ENCODE assay signal across 18 cellular contexts in the genomic region with DNA sequence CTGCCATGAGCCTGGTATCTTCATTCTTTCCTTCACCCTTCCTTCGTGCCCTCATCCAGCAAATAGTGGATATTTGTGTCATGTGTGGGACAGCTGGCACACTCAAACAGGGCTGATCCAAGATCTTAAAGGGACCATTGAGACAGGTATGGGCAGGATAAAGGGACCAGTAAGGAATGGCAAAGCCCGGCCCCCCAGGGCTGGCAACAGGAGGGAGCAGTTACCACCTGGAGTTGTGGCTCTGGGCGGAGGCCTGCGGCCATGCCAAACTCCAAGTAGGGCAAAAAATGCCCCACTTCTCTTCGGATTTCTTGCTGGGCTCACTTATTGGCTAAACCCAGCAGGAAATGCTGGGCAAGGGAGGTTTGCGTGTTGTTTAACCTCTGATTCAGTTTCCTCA. TPM values are rescaled to one million over a fixed set of nuclear protein-coding genes. Genes with fewer than 3 reads are reported as not detected.
DNase-seq lines count a peak whose midpoint lies in the region; ATAC-seq and TF ChIP-seq lines count a peak whose summit lies in the region.
"Had no signal": no experiment of that assay in that cellular context is flagged by ENCODE, and none has a peak within 500 bp of the region (broad histone marks: within the 10 kb centered on the region; RNA-seq: fewer than 3 reads in every experiment).

No MANE protein-coding gene starts in this region.

- H3F3A ChIP-seq in DOHH2 (ENCODE audit: control insufficient read depth, insufficient read depth): no peaks in the 10 kb centered on the region

- POLR2A ChIA-PET in activated CD4-positive, alpha-beta memory T cell treated with anti-CD3 and anti-CD28 coated beads, Interleukin-2, amount 10 ng/mL, durations not matched to agents 7 days and 5 days (lab: Charles Lee): interaction anchor here (1.2 kb wide), 1 partner anchor 256 kb away, joined by 5 read pairs; a partner anchor contains a TSS
- POLR2A ChIA-PET in activated CD4-positive, alpha-beta memory T cell treated with anti-CD3 and anti-CD28 coated beads for 36 hours (lab: Charles Lee): no interaction called here

- H3K9me2 ChIP-seq in DOHH2 (replicated peaks; ENCODE audit: control insufficient read depth, low read length): no peaks in the 10 kb centered on the region

- peaks cover 17% of the 10 kb centered on the region for H3K36me3 Mint-ChIP-seq in activated CD4-positive, alpha-beta memory T cell treated with anti-CD3 and anti-CD28 coated beads, Interleukin-2, amount 10 ng/mL, durations not matched to agents 7 days and 5 days (ENCODE audit: low read depth)
- peaks cover 10% of the 10 kb centered on the region for H3K36me3 Mint-ChIP-seq in activated CD4-positive, alpha-beta memory T cell treated with anti-CD3 and anti-CD28 coated beads for 36 hours
- peaks cover 15% of the 10 kb centered on the region for H3K36me3 Mint-ChIP-seq in activated T-helper 17 cell treated with anti-CD3 and anti-CD28 coated beads, Interleukin-2, amount 50 U/mL, for 72 hours (ENCODE audit: low read depth)
- H3K36me3 Mint-ChIP-seq in nephron progenitor cell (ENCODE audit: low read depth): no peaks in the 10 kb centered on the region

- DNase-seq in activated CD4-positive, alpha-beta memory T cell treated with anti-CD3 and anti-CD28 coated beads, Interleukin-2, amount 10 ng/mL, durations not matched to agents 7 days and 5 days: no peak
- no peak for DNase-seq in activated CD4-positive, alpha-beta memory T cell treated with anti-CD3 and anti-CD28 coated beads for 36 hours
- DNase-seq in nephron progenitor cell: no peak
- DNase-seq in occipital lobe (lab: John Stamatoyannopoulos, UW): no peak
- DNase-seq in SHP77 treated with DMSO at 0.1 percent for 48 hours (lab: John Stamatoyannopoulos, UW): no peak
- DNase-seq: effector CD8-positive, alpha-beta T cell; GF-D8; NCI-H1417; NK-92 treated with Interleukin-12 subunit alpha and Interleukin-12 subunit beta, amount 100 ng/mL, for 24 hours; SIG-M5; stimulated activated naive CD4-positive, alpha-beta T cell had no signal

- H3K4me1 ChIP-seq in DOHH2 (ENCODE audit: control insufficient read depth, low read length): peaks cover 35% of the 10 kb centered on the region

- no peaks in the 10 kb centered on the region for H3K27me3 Mint-ChIP-seq in activated CD4-positive, alpha-beta memory T cell treated with anti-CD3 and anti-CD28 coated beads, Interleukin-2, amount 10 ng/mL, durations not matched to agents 7 days and 5 days
- no peaks in the 10 kb centered on the region for H3K27me3 Mint-ChIP-seq in activated CD4-positive, alpha-beta memory T cell treated with anti-CD3 and anti-CD28 coated beads for 36 hours
- H3K27me3 Mint-ChIP-seq in activated T-helper 17 cell treated with anti-CD3 and anti-CD28 coated beads, Interleukin-2, amount 50 U/mL, for 72 hours: no peaks in the 10 kb centered on the region
- no peaks in the 10 kb centered on the region for H3K27me3 Mint-ChIP-seq in nephron progenitor cell (ENCODE audit: low read depth, poor library complexity)

- H3K27ac Mint-ChIP-seq in activated CD4-positive, alpha-beta memory T cell treated with anti-CD3 and anti-CD28 coated beads, Interleukin-2, amount 10 ng/mL, durations not matched to agents 7 days and 5 days: no peak overlapping the region
- no peak overlapping the region for H3K27ac Mint-ChIP-seq in activated CD4-positive, alpha-beta memory T cell treated with anti-CD3 and anti-CD28 coated beads for 36 hours
- no peak overlapping the region for H3K27ac Mint-ChIP-seq in activated T-helper 17 cell treated with anti-CD3 and anti-CD28 coated beads, Interleukin-2, amount 50 U/mL, for 72 hours
- H3K27ac Mint-ChIP-seq in nephron progenitor cell: no peak overlapping the region

- no peak for ATAC-seq in activated T-helper 17 cell treated with anti-CD3 and anti-CD28 coated beads, Interleukin-2, amount 50 U/mL, for 72 hours (replicated peaks)
- no peak for ATAC-seq in HG03457 (IDR thresholded peaks at IDR 0.05; ENCODE audit: unreplicated experiment)
- ATAC-seq: A549, upper lobe of right lung had no signal

- peaks cover 74% of the 10 kb centered on the region for H3K79me2 ChIP-seq in DOHH2 (ENCODE audit: control insufficient read depth, low read length)

- no peak overlapping the region for H3K4me3 ChIP-seq in DOHH2 (ENCODE audit: low read length)
- H3K4me3 ChIP-seq: A549, cardiac muscle cell, smooth muscle cell had no signal

- H3K27me3 ChIP-seq in DOHH2 (ENCODE audit: control insufficient read depth, low read length): no peaks in the 10 kb centered on the region
- H3K27me3 ChIP-seq: cardiac muscle cell, upper lobe of right lung had no signal

- intact Hi-C loops in activated CD4-positive, alpha-beta memory T cell treated with anti-CD3 and anti-CD28 coated beads for 36 hours (cut with micrococcal nuclease): loop anchor here (10.0 kb wide), 1 partner anchor 388 kb away; a partner anchor contains a TSS

- peak overlapping the region; percentile 32 for H3K4me3 Mint-ChIP-seq in activated CD4-positive, alpha-beta memory T cell treated with anti-CD3 and anti-CD28 coated beads, Interleukin-2, amount 10 ng/mL, durations not matched to agents 7 days and 5 days
- no peak overlapping the region for H3K4me3 Mint-ChIP-seq in activated CD4-positive, alpha-beta memory T cell treated with anti-CD3 and anti-CD28 coated beads for 36 hours
- H3K4me3 Mint-ChIP-seq in activated T-helper 17 cell treated with anti-CD3 and anti-CD28 coated beads, Interleukin-2, amount 50 U/mL, for 72 hours: peak overlapping the region; percentile 94
- H3K4me3 Mint-ChIP-seq in nephron progenitor cell: peak overlapping the region; percentile 68

- peaks cover 4% of the 10 kb centered on the region; the same call in 1 of the 2 replicates for H4K20me1 ChIP-seq in DOHH2 (ENCODE audit: control insufficient read depth, insufficient read depth, low read depth, low read length)

- no peak overlapping the region for H3K27ac ChIP-seq in DOHH2 (ENCODE audit: low read depth, low read length)
- H3K27ac ChIP-seq: upper lobe of right lung had no signal

- H3K9me3 ChIP-seq in DOHH2 (ENCODE audit: control insufficient read depth, insufficient read depth, low read length): no peaks in the 10 kb centered on the region
- H3K9me3 ChIP-seq: A549, upper lobe of right lung had no signal

- no peaks in the 10 kb centered on the region for H3K9me3 Mint-ChIP-seq in activated CD4-positive, alpha-beta memory T cell treated with anti-CD3 and anti-CD28 coated beads, Interleukin-2, amount 10 ng/mL, durations not matched to agents 7 days and 5 days
- H3K9me3 Mint-ChIP-seq in activated CD4-positive, alpha-beta memory T cell treated with anti-CD3 and anti-CD28 coated beads for 36 hours: no peaks in the 10 kb centered on the region
- no peaks in the 10 kb centered on the region for H3K9me3 Mint-ChIP-seq in activated T-helper 17 cell treated with anti-CD3 and anti-CD28 coated beads, Interleukin-2, amount 50 U/mL, for 72 hours
- no peaks in the 10 kb centered on the region for H3K9me3 Mint-ChIP-seq in nephron progenitor cell

- TF ChIP-seq CTCF in DOHH2 (IDR thresholded peaks at IDR 0.05; ENCODE audit: low read depth, low read length, poor library complexity, severe bottlenecking) (no peak), nephron progenitor cell (IDR thresholded peaks at IDR 0.05) (no peak)

- H3K4me2 ChIP-seq in DOHH2 (ENCODE audit: low read length): peak overlapping the region; percentile 89; the same call in 1 of the 2 replicates

- peaks cover 52% of the 10 kb centered on the region for H3K4me1 Mint-ChIP-seq in activated CD4-positive, alpha-beta memory T cell treated with anti-CD3 and anti-CD28 coated beads, Interleukin-2, amount 10 ng/mL, durations not matched to agents 7 days and 5 days
- H3K4me1 Mint-ChIP-seq in activated CD4-positive, alpha-beta memory T cell treated with anti-CD3 and anti-CD28 coated beads for 36 hours (ENCODE audit: low read depth): peaks cover 35% of the 10 kb centered on the region
- peaks cover 5% of the 10 kb centered on the region for H3K4me1 Mint-ChIP-seq in activated T-helper 17 cell treated with anti-CD3 and anti-CD28 coated beads, Interleukin-2, amount 50 U/mL, for 72 hours
- H3K4me1 Mint-ChIP-seq in nephron progenitor cell: peaks cover 47% of the 10 kb centered on the region

- CTCF ChIA-PET in activated CD4-positive, alpha-beta memory T cell treated with anti-CD3 and anti-CD28 coated beads, Interleukin-2, amount 10 ng/mL, durations not matched to agents 7 days and 5 days (lab: Charles Lee): interaction anchor here (3.3 kb wide), 1 partner anchor 261 kb away, joined by 12 read pairs; no protein-coding TSS in a partner anchor
- CTCF ChIA-PET in activated CD4-positive, alpha-beta memory T cell treated with anti-CD3 and anti-CD28 coated beads for 36 hours (lab: Charles Lee): no interaction called here

- H3K36me3 ChIP-seq in DOHH2 (ENCODE audit: control insufficient read depth, low read length): peaks cover 50% of the 10 kb centered on the region
- H3K36me3 ChIP-seq: cardiac muscle cell, upper lobe of right lung had no signal

RNA-seq across cellular contexts. Expression of a gene that starts 2.1 kb away (rescaled TPM):
- 10 to 100 TPM; 24.7 to 25.4 TPM for total RNA-seq in activated CD4-positive, alpha-beta memory T cell treated with anti-CD3 and anti-CD28 coated beads, Interleukin-2, amount 10 ng/mL, durations not matched to agents 7 days and 5 days
- total RNA-seq in activated CD4-positive, alpha-beta memory T cell treated with anti-CD3 and anti-CD28 coated beads for 36 hours: 10 to 100 TPM; 22.6 to 23.7 TPM
- 10 to 100 TPM; 24.9 to 28.6 TPM for total RNA-seq in activated T-helper 17 cell treated with anti-CD3 and anti-CD28 coated beads, Interleukin-2, amount 50 U/mL, for 72 hours
- 3.3 TPM for total RNA-seq in occipital lobe

RNA-seq across cellular contexts. Expression of a gene that starts 3.3 kb away (rescaled TPM):
- total RNA-seq in activated CD4-positive, alpha-beta memory T cell treated with anti-CD3 and anti-CD28 coated beads, Interleukin-2, amount 10 ng/mL, durations not matched to agents 7 days and 5 days: 100 to 1,000 TPM; 166 to 175 TPM
- total RNA-seq in activated CD4-positive, alpha-beta memory T cell treated with anti-CD3 and anti-CD28 coated beads for 36 hours: 100 to 1,000 TPM; 180 to 188 TPM
- total RNA-seq in activated T-helper 17 cell treated with anti-CD3 and anti-CD28 coated beads, Interleukin-2, amount 50 U/mL, for 72 hours: 100 to 1,000 TPM; 112 to 160 TPM
- total RNA-seq in occipital lobe: 26.7 TPM

RNA-seq across cellular contexts. Expression of a gene that starts 10.9 kb away (rescaled TPM):
- 1 to 10 TPM; 3.2 to 3.3 TPM for total RNA-seq in activated CD4-positive, alpha-beta memory T cell treated with anti-CD3 and anti-CD28 coated beads, Interleukin-2, amount 10 ng/mL, durations not matched to agents 7 days and 5 days
- 1 to 10 TPM; 2.7 to 3.6 TPM for total RNA-seq in activated CD4-positive, alpha-beta memory T cell treated with anti-CD3 and anti-CD28 coated beads for 36 hours
- 10 to 100 TPM in 1 of 2 donors, 1 to 10 TPM in 1; 7.7 to 12.0 TPM for total RNA-seq in activated T-helper 17 cell treated with anti-CD3 and anti-CD28 coated beads, Interleukin-2, amount 50 U/mL, for 72 hours
- 21.2 TPM for total RNA-seq in occipital lobe
